Comparison of ENCODE assay signal across 8 cellular contexts in genomic region chr19:41746593-41747227, GRCh38. TPM values are rescaled to one million over a fixed set of nuclear protein-coding genes. Genes with fewer than 3 reads are reported as not detected.
DNase-seq lines count a peak whose midpoint lies in the region; ATAC-seq and TF ChIP-seq lines count a peak whose summit lies in the region.

No MANE protein-coding gene starts in this region.

- H3K27me3 ChIP-seq in kidney epithelial cell (ENCODE audit: control insufficient read depth, insufficient read depth, low read length) = peaks cover 10% of the 10 kb centered on the region

- peak; percentile 67 for DNase-seq in GF-D8 (lab: John Stamatoyannopoulos, UW)
- peak; percentile 58 for DNase-seq in NCI-H1105 (lab: John Stamatoyannopoulos, UW)
- peak; percentile 10 for DNase-seq in T follicular helper cell (ENCODE audit: low read depth)
- peak; percentile 2 for DNase-seq in astrocyte of the cerebellum (ENCODE audit: low read depth)
- DNase-seq in kidney epithelial cell (ENCODE audit: low read depth) = no peak
- DNase-seq in stimulated activated CD8-positive, alpha-beta memory T cell treated with anti-CD3 and anti-CD28 coated beads, Interleukin-2, amount 100 ng/mL, for 48 hours (ENCODE audit: low read depth in 2 of 2) = peak; percentile 23 to 27

- H3K4me3 ChIP-seq in astrocyte of the cerebellum (ENCODE audit: low read depth, low read length) (no peak overlapping the region), kidney epithelial cell (ENCODE audit: low read depth, low read length) (no peak overlapping the region)

- H3K36me3 ChIP-seq in kidney epithelial cell (ENCODE audit: control insufficient read depth, insufficient read depth, low read length) = no peaks in the 10 kb centered on the region

- no peak for ATAC-seq in HG03439 (IDR thresholded peaks at IDR 0.05; ENCODE audit: unreplicated experiment)
- ATAC-seq in HG03442 (IDR thresholded peaks at IDR 0.05; ENCODE audit: unreplicated experiment) = no peak

- in situ Hi-C loops in astrocyte of the cerebellum (cut with HindIII; ENCODE audit: low sequenced_read_pairs) = no loop called here

- peak; percentile 55 for TF ChIP-seq CTCF in astrocyte of the cerebellum (IDR thresholded peaks at IDR 0.05; ENCODE audit: low read depth, low read length, missing control alignments)
- TF ChIP-seq CTCF in kidney epithelial cell (IDR thresholded peaks at IDR 0.05; ENCODE audit: insufficient read depth, low read length, poor library complexity, severe bottlenecking) = peak; percentile 54

RNA-seq across cellular contexts. Expression of gene CEACAM6, which starts 8.6 kb away (rescaled TPM):
- total RNA-seq in kidney epithelial cell = 0.13 TPM in 1 of 2 replicates, not detected in the other

RNA-seq across cellular contexts. Expression of gene CEACAM5, which starts 38.3 kb away (rescaled TPM):
- not detected in 2 replicates for total RNA-seq in kidney epithelial cell

RNA-seq across cellular contexts. Expression of gene CEACAM3, which starts 49.7 kb away (rescaled TPM):
- not detected in 2 replicates for total RNA-seq in kidney epithelial cell

RNA-seq across cellular contexts. Expression of gene CEACAM7, which starts 58.6 kb away (rescaled TPM):
- not detected in 2 replicates for total RNA-seq in kidney epithelial cell
